In the genomic region with DNA sequence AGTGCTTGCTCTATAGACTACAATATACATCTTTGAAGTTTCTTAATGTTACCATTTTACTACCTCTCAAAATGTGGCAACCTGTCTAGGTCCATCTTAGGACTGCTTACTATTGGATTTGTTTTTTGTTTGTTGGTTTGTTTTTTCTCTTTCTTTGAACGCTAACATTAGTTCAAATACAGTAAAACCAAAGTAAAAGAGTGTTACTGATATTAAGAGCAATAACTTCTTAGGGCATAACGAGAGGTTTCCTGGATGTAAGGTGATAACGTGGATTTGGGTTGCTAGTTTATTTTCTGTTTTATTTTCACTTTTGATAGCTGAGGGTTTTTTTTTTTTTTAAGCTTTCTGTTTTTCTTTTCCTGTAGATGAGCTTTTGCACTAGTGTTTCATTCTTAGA, we compare ENCODE assay signal across 11 cellular contexts. TPM values are rescaled to one million over a fixed set of nuclear protein-coding genes. Genes with fewer than 3 reads are reported as not detected.
A peak's percentile ranks its signal among the peaks of the same experiment; 100 is the strongest.
DNase-seq lines count a peak whose midpoint lies in the region; ATAC-seq and TF ChIP-seq lines count a peak whose summit lies in the region.
"Had no signal": no experiment of that assay in that cellular context is flagged by ENCODE, and none has a peak within 500 bp of the region (broad histone marks: within the 10 kb centered on the region; RNA-seq: fewer than 3 reads in every experiment).

No MANE protein-coding gene starts in this region.

- H3K4me1 Mint-ChIP-seq in T-helper 1 cell treated with Interleukin-12 subunit alpha and Interleukin-12 subunit beta and Interleukin-4 antibody, amounts not matched to agents 30 μg/mL and 1 μg/mL, for 36 hours (ENCODE audit: low read depth), result peaks cover 34% of the 10 kb centered on the region
- H3K4me1 Mint-ChIP-seq in stimulated activated effector memory CD8-positive, alpha-beta T cell treated with anti-CD3 and anti-CD28 coated beads, Interleukin-12 subunit alpha, Interleukin-12 subunit beta, amount 100 ng/mL, for 72 hours, result peaks cover 25% of the 10 kb centered on the region

- intact Hi-C loops in heart left ventricle (cut with DNase I) (loop anchor here in 2 of 10 donors (10.0 kb wide), 2 partner anchors 87 to 137 kb away; no protein-coding TSS in a partner anchor), body of pancreas (cut with DNase I) (no loop called here)

- H3K9me3 ChIP-seq in heart left ventricle (peaks cover 0 to 15% (median 0%) of the 10 kb centered on the region in 12 donors), right atrium auricular region (peaks cover 0 to 7% of the 10 kb centered on the region in 2 donors), body of pancreas (no peaks in the 10 kb centered on the region)

- 47 to 69% (median 58%) methylated on average over 3 of the region's 3 CpGs for WGBS in heart left ventricle, 4 donors
- 77 to 80% methylated on average over 3 of the region's 3 CpGs for WGBS in body of pancreas, 2 donors

- peaks cover 0 to 20% (median 0%) of the 10 kb centered on the region in 12 donors for H3K4me1 ChIP-seq in heart left ventricle
- H3K4me1 ChIP-seq in right atrium auricular region, result no peaks in the 10 kb centered on the region
- no peaks in the 10 kb centered on the region for H3K4me1 ChIP-seq in body of pancreas

- H3K27ac Mint-ChIP-seq in T-helper 1 cell treated with Interleukin-12 subunit alpha and Interleukin-12 subunit beta and Interleukin-4 antibody, amounts not matched to agents 30 μg/mL and 1 μg/mL, for 36 hours, result peak overlapping the region; percentile 97
- peak overlapping the region; percentile 94 for H3K27ac Mint-ChIP-seq in stimulated activated effector memory CD8-positive, alpha-beta T cell treated with anti-CD3 and anti-CD28 coated beads, Interleukin-12 subunit alpha, Interleukin-12 subunit beta, amount 100 ng/mL, for 72 hours

- no peaks in the 10 kb centered on the region for H3K27me3 ChIP-seq in heart left ventricle
- H3K27me3 ChIP-seq in right atrium auricular region, result no peaks in the 10 kb centered on the region
- no peaks in the 10 kb centered on the region for H3K27me3 ChIP-seq in body of pancreas
- H3K27me3 ChIP-seq: BLaER1 treated with 17β-estradiol and CSF1 and Interleukin-3, amounts not matched to agents 10 nM and 100 nM had no signal

- H3K9me3 Mint-ChIP-seq in T-helper 1 cell treated with Interleukin-12 subunit alpha and Interleukin-12 subunit beta and Interleukin-4 antibody, amounts not matched to agents 30 μg/mL and 1 μg/mL, for 36 hours, result no peaks in the 10 kb centered on the region
- no peaks in the 10 kb centered on the region for H3K9me3 Mint-ChIP-seq in stimulated activated effector memory CD8-positive, alpha-beta T cell treated with anti-CD3 and anti-CD28 coated beads, Interleukin-12 subunit alpha, Interleukin-12 subunit beta, amount 100 ng/mL, for 72 hours

- TF ChIP-seq CTCF in heart left ventricle (IDR thresholded peaks at IDR 0.05) (no peak), right atrium auricular region (IDR thresholded peaks at IDR 0.05) (no peak), body of pancreas (IDR thresholded peaks at IDR 0.05) (no peak)

- DNase-seq in heart left ventricle, result no peak
- DNase-seq in right atrium auricular region (ENCODE audit: low spot score), result no peak
- no peak for DNase-seq in stimulated activated effector memory CD8-positive, alpha-beta T cell treated with anti-CD3 and anti-CD28 coated beads, Interleukin-12 subunit alpha, Interleukin-12 subunit beta, amount 100 ng/mL, for 72 hours (ENCODE audit: low spot score in 2 of 2)
- no peak for DNase-seq in GOT3 (lab: John Stamatoyannopoulos, UW)
- DNase-seq in SIG-M5 (lab: John Stamatoyannopoulos, UW), result no peak
- DNase-seq in body of pancreas, result no peak
- DNase-seq: GM23248, NCI-H1436 treated with DMSO at 0.1 percent for 48 hours had no signal

- H3K36me3 ChIP-seq in heart left ventricle (peaks cover 0 to 21% (median 9%) of the 10 kb centered on the region in 9 donors), right atrium auricular region (peaks cover under 1% of the 10 kb centered on the region), body of pancreas (replicated peaks in 1 of 2; ENCODE audit: insufficient read depth in 1 of 2, low read depth in 2 of 2) (no peaks in the 10 kb centered on the region)

- H3K4me3 ChIP-seq in heart left ventricle (peak overlapping the region in 7 of 12 donors; percentile 5 to 44 (median 25)), right atrium auricular region (no peak overlapping the region), body of pancreas (no peak overlapping the region)
- H3K4me3 ChIP-seq: BLaER1 treated with 17β-estradiol and CSF1 and Interleukin-3, amounts not matched to agents 10 nM and 100 nM; GM23248 had no signal

- TF ChIP-seq POLR2A in heart left ventricle (IDR thresholded peaks at IDR 0.05) (no peak), body of pancreas (IDR thresholded peaks at IDR 0.05) (no peak)

- H3K4me3 Mint-ChIP-seq in T-helper 1 cell treated with Interleukin-12 subunit alpha and Interleukin-12 subunit beta and Interleukin-4 antibody, amounts not matched to agents 30 μg/mL and 1 μg/mL, for 36 hours, result peak overlapping the region; percentile 81
- peak overlapping the region; percentile 71 for H3K4me3 Mint-ChIP-seq in stimulated activated effector memory CD8-positive, alpha-beta T cell treated with anti-CD3 and anti-CD28 coated beads, Interleukin-12 subunit alpha, Interleukin-12 subunit beta, amount 100 ng/mL, for 72 hours

- no peaks in the 10 kb centered on the region for H3K27me3 Mint-ChIP-seq in T-helper 1 cell treated with Interleukin-12 subunit alpha and Interleukin-12 subunit beta and Interleukin-4 antibody, amounts not matched to agents 30 μg/mL and 1 μg/mL, for 36 hours (ENCODE audit: low read depth)

- ATAC-seq in heart left ventricle (no peak), GM21825 (IDR thresholded peaks at IDR 0.05; ENCODE audit: unreplicated experiment) (peak; percentile 66), body of pancreas (no peak)
- no peak for ATAC-seq in stimulated activated effector memory CD8-positive, alpha-beta T cell treated with anti-CD3 and anti-CD28 coated beads, Interleukin-12 subunit alpha, Interleukin-12 subunit beta, amount 100 ng/mL, for 72 hours

- H3K27ac ChIP-seq in heart left ventricle (peak overlapping the region in 2 of 12 donors; percentile 11 to 37), right atrium auricular region (no peak overlapping the region), body of pancreas (no peak overlapping the region)
- H3K27ac ChIP-seq: BLaER1 treated with 17β-estradiol and CSF1 and Interleukin-3, amounts not matched to agents 10 nM and 100 nM; GM23248 had no signal

- peaks cover 20% of the 10 kb centered on the region for H3K36me3 Mint-ChIP-seq in T-helper 1 cell treated with Interleukin-12 subunit alpha and Interleukin-12 subunit beta and Interleukin-4 antibody, amounts not matched to agents 30 μg/mL and 1 μg/mL, for 36 hours (ENCODE audit: low read depth)
- no peaks in the 10 kb centered on the region for H3K36me3 Mint-ChIP-seq in stimulated activated effector memory CD8-positive, alpha-beta T cell treated with anti-CD3 and anti-CD28 coated beads, Interleukin-12 subunit alpha, Interleukin-12 subunit beta, amount 100 ng/mL, for 72 hours

RNA-seq across cellular contexts. Expression of a gene that starts 43.6 kb away (rescaled TPM):
- total RNA-seq in heart left ventricle, result 10 to 100 TPM; 11.6 to 22.7 (median 15.0) TPM
- polyA plus RNA-seq in heart left ventricle, result 1 to 10 TPM; 3.9 to 6.0 TPM
- total RNA-seq in right atrium auricular region, result 10 to 100 TPM; 12.2 to 13.0 TPM
- total RNA-seq in body of pancreas, result 10 to 100 TPM; 11.2 to 20.1 TPM

Comparison
In these comparisons a context has a peak if more than half of its experiments do, and no peak if none do; other contexts are left out.
1. H3K4me3 ChIP-seq: peak in heart left ventricle (7 of 12); none in right atrium auricular region (0 of 2) and body of pancreas (0 of 2).